31 cellular contexts compared by ENCODE assay signal in the genomic region with DNA sequence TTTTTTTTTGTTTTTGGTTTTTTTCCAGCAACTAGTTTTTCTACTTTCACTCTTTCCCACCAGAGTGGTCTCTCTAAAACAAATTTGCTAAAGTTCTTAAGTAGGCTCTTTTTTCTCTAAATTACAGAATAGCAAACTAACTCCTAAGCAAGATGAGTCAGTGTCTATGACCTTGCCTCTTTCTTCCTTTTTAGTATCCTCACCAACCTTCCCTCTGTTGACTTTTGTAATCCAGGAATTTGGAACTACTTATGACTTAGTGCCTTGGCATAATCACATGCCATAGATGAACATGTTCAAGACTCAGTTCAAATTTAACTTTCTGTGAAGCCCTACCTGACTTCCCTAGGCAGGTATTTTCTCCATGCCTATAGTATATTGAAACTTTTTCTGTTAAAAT. TPM values are rescaled to one million over a fixed set of nuclear protein-coding genes. Genes with fewer than 3 reads are reported as not detected.
A peak's percentile ranks its signal among the peaks of the same experiment; 100 is the strongest.
DNase-seq lines count a peak whose midpoint lies in the region; ATAC-seq and TF ChIP-seq lines count a peak whose summit lies in the region.
"Had no signal": no experiment of that assay in that cellular context is flagged by ENCODE, and none has a peak within 500 bp of the region (broad histone marks: within the 10 kb centered on the region; RNA-seq: fewer than 3 reads in every experiment).

No MANE protein-coding gene starts in this region.

- no peak overlapping the region for H3K4ac ChIP-seq in IMR-90 (ENCODE audit: low read depth, low read length)

- no peaks in the 10 kb centered on the region; a peak in 1 of 4 replicates for H3K79me1 ChIP-seq in IMR-90 (ENCODE audit: low read depth in 1 of 2, low read length in 2 of 2)

- TF ChIP-seq RAD21 in IMR-90 (IDR thresholded peaks at IDR 0.05; ENCODE audit: low read length): no peak

- no peak overlapping the region for H4K5ac ChIP-seq in IMR-90 (ENCODE audit: low read depth, low read length)

- no peak for TF ChIP-seq POLR2A in IMR-90 (IDR thresholded peaks at IDR 0.05; ENCODE audit: low read depth, low read length)

- ATAC-seq in IMR-90 (ENCODE audit: low read depth) (no peak; the same call in 1 of the 2 replicates), HG02884 (IDR thresholded peaks at IDR 0.05; ENCODE audit: unreplicated experiment) (no peak)
- ATAC-seq in activated naive CD4-positive, alpha-beta T cell treated with anti-CD3 and anti-CD28 coated beads, Interleukin-2, amount 50 U/mL, for 72 hours: no peak
- ATAC-seq: lower lobe of right lung had no signal

- H3K4me1 ChIP-seq in IMR-90 (ENCODE audit: control insufficient read depth, insufficient read depth, low read length) (0 out of 2 replicates have a peak, but pooled peaks cover 3% of the 10 kb centered on the region), osteoblast (ENCODE audit: insufficient read depth, low read length) (peaks cover 5% of the 10 kb centered on the region)
- H3K4me1 ChIP-seq: BLaER1 treated with 17β-estradiol and CSF1 and Interleukin-3, amounts not matched to agents 10 nM and 100 nM; lower lobe of right lung; SJCRH30; upper lobe of left lung had no signal

- H3K56ac ChIP-seq in IMR-90 (ENCODE audit: extremely low read depth, insufficient read depth, low read length): no peak overlapping the region

- H3K4me1 Mint-ChIP-seq in brain: peaks cover 14% of the 10 kb centered on the region
- H3K4me1 Mint-ChIP-seq: activated CD4-positive, alpha-beta T cell treated with anti-CD3 and anti-CD28 coated beads, Interleukin-2, amount 10 ng/mL, durations not matched to agents 7 days and 5 days; nephron had no signal

- H3K14ac ChIP-seq in IMR-90 (replicated peaks; ENCODE audit: low read depth, low read length): no peak overlapping the region

- H2AK5ac ChIP-seq in IMR-90 (ENCODE audit: low read depth, low read length): no peak overlapping the region

- H3K4me3 ChIP-seq in IMR-90 (ENCODE audit: insufficient read depth, low read depth, low read length): no peak overlapping the region
- H3K4me3 ChIP-seq in osteoblast (ENCODE audit: insufficient read depth, low read length): no peak overlapping the region
- H3K4me3 ChIP-seq: BLaER1 treated with 17β-estradiol and CSF1 and Interleukin-3, amounts not matched to agents 10 nM and 100 nM; lower lobe of right lung; ovary; SJCRH30; upper lobe of left lung had no signal

- no peak overlapping the region for H3K18ac ChIP-seq in IMR-90 (ENCODE audit: low read depth, low read length)

- no peak overlapping the region for H3K23ac ChIP-seq in IMR-90 (ENCODE audit: low read depth, low read length)

- H3K27ac ChIP-seq in IMR-90 (ENCODE audit: insufficient read depth, low read length): no peak overlapping the region
- no peak overlapping the region for H3K27ac ChIP-seq in osteoblast (ENCODE audit: low read depth, low read length)
- H3K27ac ChIP-seq: BLaER1 treated with 17β-estradiol and CSF1 and Interleukin-3, amounts not matched to agents 10 nM and 100 nM; lower lobe of right lung; ovary; SJCRH30; upper lobe of left lung had no signal

- H2BK120ac ChIP-seq in IMR-90 (ENCODE audit: low read depth, low read length): no peak overlapping the region

- H3K27me3 Mint-ChIP-seq in brain: no peaks in the 10 kb centered on the region
- H3K27me3 Mint-ChIP-seq: activated CD4-positive, alpha-beta T cell treated with anti-CD3 and anti-CD28 coated beads, Interleukin-2, amount 10 ng/mL, durations not matched to agents 7 days and 5 days had no signal

- no peak overlapping the region for H2AK9ac ChIP-seq in IMR-90 (replicated peaks; ENCODE audit: low read depth, low read length, poor library complexity)

- in situ Hi-C loops in IMR-90 (cut with MboI; ENCODE audit: low sequenced_read_pairs): no loop called here

- 0 out of 2 replicates have a peak, but pooled peaks cover 2% of the 10 kb centered on the region for H3K9me1 ChIP-seq in IMR-90 (ENCODE audit: insufficient read depth, low read length)

- POLR2A ChIA-PET in IMR-90 (lab: Charles Lee; ENCODE audit: unreplicated experiment): no interaction called here

- DNase-seq in Daoy (ENCODE audit: low read depth) (peak; percentile 1), IMR-90 (peak; percentile 7), kidney glomerular epithelial cell (lab: John Stamatoyannopoulos, UW) (peak; percentile 28), osteoblast (ENCODE audit: insufficient read length, low spot score, missing footprints) (no peak), NCI-H2107 treated with DMSO at 0.1 percent for 48 hours (lab: John Stamatoyannopoulos, UW; ENCODE audit: unreplicated experiment) (no peak)
- DNase-seq in activated naive CD4-positive, alpha-beta T cell treated with anti-CD3 and anti-CD28 coated beads, Interleukin-2, amount 50 U/mL, for 72 hours (ENCODE audit: low spot score in 2 of 2): no peak
- DNase-seq: ACHN; activated CD4-positive, alpha-beta T cell treated with anti-CD3 and anti-CD28 coated beads, Interleukin-2, amount 10 ng/mL, durations not matched to agents 7 days and 5 days; activated naive CD4-positive, alpha-beta T cell treated with anti-CD3 and anti-CD28 coated beads for 36 hours; activated T-cell treated with anti-CD3 and anti-CD28 coated beads, Interleukin-2, amount 50 U/mL, for 48 hours; aorta; COR-L47; dermis blood vessel endothelial cell; DMS53; GOT3; hypothalamus; lower lobe of right lung; NCI-H1105; NCI-H187 treated with DMSO at 0.1 percent for 48 hours; NCI-H69; ovary; retina; SJCRH30; stimulated activated CD4-positive, alpha-beta T cell treated with anti-CD3 and anti-CD28 coated beads, Interleukin-2, amount 100 ng/mL, for 24 hours; substantia nigra; T1000; upper lobe of left lung had no signal

- H4K91ac ChIP-seq in IMR-90 (ENCODE audit: insufficient read depth, low read depth, low read length): no peak overlapping the region

- H3K36me3 ChIP-seq in IMR-90 (ENCODE audit: control insufficient read depth, insufficient read depth, low read length) (no peaks in the 10 kb centered on the region), osteoblast (ENCODE audit: insufficient read depth, low read length) (no peaks in the 10 kb centered on the region)
- H3K36me3 ChIP-seq: lower lobe of right lung, ovary, SJCRH30, upper lobe of left lung had no signal

- dilution Hi-C loops in IMR-90 (cut with HindIII; ENCODE audit: low sequenced_read_pairs, unreplicated experiment): no loop called here

- no TSS peak for BruUV-seq in IMR-90 (replicated peaks; lab: Mats Ljungman, UMichigan)

- no peak overlapping the region for H2BK15ac ChIP-seq in IMR-90 (ENCODE audit: low read depth, low read length)

- H2BK5ac ChIP-seq in IMR-90 (ENCODE audit: low read depth, low read length, poor library complexity, severe bottlenecking): no peak overlapping the region

- peak overlapping the region in 3 of 5 experiments; percentile 12 to 69 (median 50) for H3K27ac Mint-ChIP-seq in brain
- no peak overlapping the region for H3K27ac Mint-ChIP-seq in activated naive CD4-positive, alpha-beta T cell treated with anti-CD3 and anti-CD28 coated beads, Interleukin-2, amount 50 U/mL, for 72 hours
- H3K27ac Mint-ChIP-seq: activated CD4-positive, alpha-beta T cell treated with anti-CD3 and anti-CD28 coated beads, Interleukin-2, amount 10 ng/mL, durations not matched to agents 7 days and 5 days; activated naive CD4-positive, alpha-beta T cell treated with anti-CD3 and anti-CD28 coated beads for 36 hours; nephron had no signal

- TF ChIP-seq CTCF in IMR-90 (conservative IDR thresholded peaks at IDR 0.05; ENCODE audit: low read depth, low read length) (no peak), brain (conservative IDR thresholded peaks at IDR 0.05) (no peak), osteoblast (IDR thresholded peaks at IDR 0.05; ENCODE audit: extremely low read depth, low read depth, low read length) (no peak)

- CTCF ChIA-PET in IMR-90 (lab: Yijun Ruan, JAX): no interaction called here

- H3K4me2 ChIP-seq in IMR-90 (ENCODE audit: low read depth, low read length): no peak overlapping the region
- H3K4me2 ChIP-seq in osteoblast (ENCODE audit: insufficient read depth, low read length): no peak overlapping the region
- H3K4me2 ChIP-seq: BLaER1 treated with 17β-estradiol and CSF1 and Interleukin-3, amounts not matched to agents 10 nM and 100 nM had no signal

- H4K20me1 ChIP-seq in IMR-90 (ENCODE audit: insufficient read depth, low read length): no peaks in the 10 kb centered on the region
- no peaks in the 10 kb centered on the region for H4K20me1 ChIP-seq in osteoblast (ENCODE audit: insufficient read depth, low read length)
- H4K20me1 ChIP-seq: BLaER1 treated with 17β-estradiol and CSF1 and Interleukin-3, amounts not matched to agents 10 nM and 100 nM had no signal

- intact Hi-C loops in IMR-90 (cut with micrococcal nuclease): no loop called here

- no peaks in the 10 kb centered on the region for H3K79me2 ChIP-seq in osteoblast (ENCODE audit: insufficient read depth, low read length)

- no peak overlapping the region for H4K8ac ChIP-seq in IMR-90 (ENCODE audit: low read depth in 2 of 2, low read length in 2 of 2)

- H2AFZ ChIP-seq in IMR-90 (replicated peaks; ENCODE audit: low read length, poor library complexity): no peak overlapping the region
- H2AFZ ChIP-seq in osteoblast (ENCODE audit: low read length): no peak overlapping the region

- no peak overlapping the region for H2BK20ac ChIP-seq in IMR-90 (ENCODE audit: low read depth, low read length)

- no peaks in the 10 kb centered on the region for H3K36me3 Mint-ChIP-seq in brain
- H3K36me3 Mint-ChIP-seq in activated naive CD4-positive, alpha-beta T cell treated with anti-CD3 and anti-CD28 coated beads, Interleukin-2, amount 50 U/mL, for 72 hours: peaks cover 0 to 7% of the 10 kb centered on the region in 2 donors

- no peaks in the 10 kb centered on the region for H3K9me3 Mint-ChIP-seq in brain
- H3K9me3 Mint-ChIP-seq in activated naive CD4-positive, alpha-beta T cell treated with anti-CD3 and anti-CD28 coated beads, Interleukin-2, amount 50 U/mL, for 72 hours: no peaks in the 10 kb centered on the region
- H3K9me3 Mint-ChIP-seq: activated CD4-positive, alpha-beta T cell treated with anti-CD3 and anti-CD28 coated beads, Interleukin-2, amount 10 ng/mL, durations not matched to agents 7 days and 5 days; activated naive CD4-positive, alpha-beta T cell treated with anti-CD3 and anti-CD28 coated beads for 36 hours; nephron had no signal

- H3K4me3 Mint-ChIP-seq in brain: peak overlapping the region in 1 of 5 experiments; percentile 12
- H3K4me3 Mint-ChIP-seq: activated CD4-positive, alpha-beta T cell treated with anti-CD3 and anti-CD28 coated beads, Interleukin-2, amount 10 ng/mL, durations not matched to agents 7 days and 5 days; activated naive CD4-positive, alpha-beta T cell treated with anti-CD3 and anti-CD28 coated beads for 36 hours; nephron had no signal

- H3K9ac ChIP-seq in IMR-90 (ENCODE audit: low read depth, low read length): no peak overlapping the region
- H3K9ac ChIP-seq: BLaER1 treated with 17β-estradiol and CSF1 and Interleukin-3, amounts not matched to agents 10 nM and 100 nM had no signal

- H3K9me3 ChIP-seq in IMR-90 (ENCODE audit: control insufficient read depth, insufficient read depth, low read length) (no peaks in the 10 kb centered on the region), osteoblast (ENCODE audit: low read depth, low read length) (no peaks in the 10 kb centered on the region)
- H3K9me3 ChIP-seq: BLaER1 treated with 17β-estradiol and CSF1 and Interleukin-3, amounts not matched to agents 10 nM and 100 nM; lower lobe of right lung; ovary; SJCRH30; upper lobe of left lung had no signal

- no peaks in the 10 kb centered on the region for H3K27me3 ChIP-seq in IMR-90 (ENCODE audit: control insufficient read depth, insufficient read depth, low read length)
- no peaks in the 10 kb centered on the region for H3K27me3 ChIP-seq in osteoblast (ENCODE audit: insufficient read depth, low read length)
- H3K27me3 ChIP-seq: BLaER1 treated with 17β-estradiol and CSF1 and Interleukin-3, amounts not matched to agents 10 nM and 100 nM; ovary; SJCRH30; upper lobe of left lung had no signal

RNA-seq across cellular contexts. Expression of a gene that starts 32.3 kb away (rescaled TPM):
- 7.2 and 8.3 TPM in 2 replicates for total RNA-seq in Daoy (2014; rRNA removed; shearing (Covaris generic))
- total RNA-seq in IMR-90 (2012; rRNA removed) (19.7 and 24.4 TPM in 2 replicates), osteoblast (29.3 and 30.1 TPM in 2 replicates)
- polyA plus RNA-seq in IMR-90 (2012; rRNA removed) (6.4 and 8.0 TPM in 2 replicates), brain (ENCODE audit: insufficient read depth, low read depth, low replicate concordance) (6.9 TPM)
- 1.1 and 1.9 TPM in 2 replicates for polyA plus RNA-seq in IMR-90 (2012; cell fraction: cytosol; rRNA removed)
- polyA plus RNA-seq in IMR-90 (2012; cell fraction: nucleus; rRNA removed; ENCODE audit: low replicate concordance): 0.62 and 7.6 TPM in 2 replicates
- total RNA-seq in activated naive CD4-positive, alpha-beta T cell treated with anti-CD3 and anti-CD28 coated beads, Interleukin-2, amount 50 U/mL, for 72 hours: 10 to 100 TPM; 34.3 to 42.3 TPM

Comparison
In these comparisons a context has a peak if more than half of its experiments do, and no peak if none do; other contexts are left out.
1. DNase-seq: peak in Daoy (single experiment), IMR-90 (single experiment) and kidney glomerular epithelial cell (single experiment); none in activated naive CD4-positive, alpha-beta T cell treated with anti-CD3 and anti-CD28 coated beads, Interleukin-2, amount 50 U/mL, for 72 hours (0 of 2), osteoblast (single experiment) and NCI-H2107 treated with DMSO at 0.1 percent for 48 hours (single experiment).
2. H3K27ac Mint-ChIP-seq: peak in brain (3 of 5); none in activated naive CD4-positive, alpha-beta T cell treated with anti-CD3 and anti-CD28 coated beads, Interleukin-2, amount 50 U/mL, for 72 hours (0 of 2).